8 cellular contexts compared by ENCODE assay signal in genomic region chr1:184035719-184036516, GRCh38. TPM values are rescaled to one million over a fixed set of nuclear protein-coding genes. Genes with fewer than 3 reads are reported as not detected.
DNase-seq lines count a peak whose midpoint lies in the region; ATAC-seq and TF ChIP-seq lines count a peak whose summit lies in the region.

No MANE protein-coding gene starts in this region.

- no peak overlapping the region for H3K27ac Mint-ChIP-seq in natural killer cell treated with Interleukin-12 subunit alpha and Interleukin-12 subunit beta and Interleukin-15 and Interleukin-18, amount 100 ng/mL, for 72 hours

- peaks cover 34 to 40% of the 10 kb centered on the region in 2 donors for H3K4me1 Mint-ChIP-seq in natural killer cell treated with Interleukin-12 subunit alpha and Interleukin-12 subunit beta and Interleukin-15 and Interleukin-18, amount 100 ng/mL, for 72 hours (ENCODE audit: low read depth in 2 of 2)

- DNase-seq in BE2C (no peak), NOMO-1 (lab: John Stamatoyannopoulos, UW; ENCODE audit: unreplicated experiment in 2 of 2) (no peak)
- no peak for DNase-seq in natural killer cell treated with Interleukin-12 subunit alpha and Interleukin-12 subunit beta and Interleukin-15 and Interleukin-18, amount 100 ng/mL, for 72 hours (ENCODE audit: low spot score)
- no peak for DNase-seq in activated CD4-positive, CD25-positive, alpha-beta regulatory T cell (lab: John Stamatoyannopoulos, UW)
- no peak for DNase-seq in stimulated activated CD4-positive, alpha-beta T cell treated with anti-CD3 and anti-CD28 coated beads, Interleukin-2, amount 100 ng/mL, for 24 hours
- no peak for DNase-seq in stimulated activated naive CD4-positive, alpha-beta T cell (lab: John Stamatoyannopoulos, UW)

- H3K4me3 ChIP-seq in BE2C (ENCODE audit: low read depth, low read length) (peak overlapping the region; percentile 68), HUES6 (ENCODE audit: low read depth, low read length) (peak overlapping the region; percentile 68), ectodermal cell (ENCODE audit: insufficient read depth, low read depth, low read length) (peak overlapping the region; percentile 59)

- H3K9ac ChIP-seq in HUES6 (ENCODE audit: low read length) = no peak overlapping the region

- H3K36me3 ChIP-seq in BE2C = no peaks in the 10 kb centered on the region
- no peaks in the 10 kb centered on the region for H3K36me3 ChIP-seq in HUES6 (ENCODE audit: control insufficient read depth, insufficient read depth, low read length)
- no peaks in the 10 kb centered on the region for H3K36me3 ChIP-seq in ectodermal cell (ENCODE audit: control insufficient read depth, insufficient read depth, low read length)

- H3K9me3 ChIP-seq in BE2C (no peaks in the 10 kb centered on the region), HUES6 (ENCODE audit: control insufficient read depth, insufficient read depth, low read depth, low read length) (peaks cover 5% of the 10 kb centered on the region; the same call in 1 of the 2 replicates), ectodermal cell (ENCODE audit: control insufficient read depth, low read length) (no peaks in the 10 kb centered on the region)

- H3K9me3 Mint-ChIP-seq in natural killer cell treated with Interleukin-12 subunit alpha and Interleukin-12 subunit beta and Interleukin-15 and Interleukin-18, amount 100 ng/mL, for 72 hours = peaks cover 2% of the 10 kb centered on the region

- ATAC-seq in natural killer cell treated with Interleukin-12 subunit alpha and Interleukin-12 subunit beta and Interleukin-15 and Interleukin-18, amount 100 ng/mL, for 72 hours = no peak

- H3K27ac ChIP-seq in HUES6 (ENCODE audit: low read depth, low read length) (no peak overlapping the region), ectodermal cell (ENCODE audit: insufficient read depth, low read depth, low read length, poor library complexity, severe bottlenecking) (no peak overlapping the region)

- H3K27me3 Mint-ChIP-seq in natural killer cell treated with Interleukin-12 subunit alpha and Interleukin-12 subunit beta and Interleukin-15 and Interleukin-18, amount 100 ng/mL, for 72 hours = peaks cover 23 to 24% of the 10 kb centered on the region in 2 donors

- H3K4me1 ChIP-seq in BE2C (no peaks in the 10 kb centered on the region), HUES6 (ENCODE audit: control insufficient read depth, insufficient read depth, low read length) (peaks cover 4% of the 10 kb centered on the region; the same call in 1 of the 2 replicates), ectodermal cell (ENCODE audit: control insufficient read depth, insufficient read depth, low read length) (peaks cover 8% of the 10 kb centered on the region)

- peaks cover 4% of the 10 kb centered on the region for H3K36me3 Mint-ChIP-seq in natural killer cell treated with Interleukin-12 subunit alpha and Interleukin-12 subunit beta and Interleukin-15 and Interleukin-18, amount 100 ng/mL, for 72 hours

- WGBS in ectodermal cell, 2 experiments = 25% methylated on average over 30 to 31 of the region's 31 CpGs

- TF ChIP-seq CTCF in BE2C (IDR thresholded peaks at IDR 0.05; ENCODE audit: low read depth, low read length) = no peak

- H3K27me3 ChIP-seq in BE2C (peaks cover 16% of the 10 kb centered on the region), HUES6 (ENCODE audit: control insufficient read depth, insufficient read depth, low read length) (peaks cover 68% of the 10 kb centered on the region), ectodermal cell (ENCODE audit: control insufficient read depth, insufficient read depth, low read length, poor library complexity, severe bottlenecking) (peaks cover 48% of the 10 kb centered on the region)

- peak overlapping the region; percentile 70 for H3K4me3 Mint-ChIP-seq in natural killer cell treated with Interleukin-12 subunit alpha and Interleukin-12 subunit beta and Interleukin-15 and Interleukin-18, amount 100 ng/mL, for 72 hours

RNA-seq across cellular contexts. Expression of gene COLGALT2, which starts 1.6 kb away (rescaled TPM):
- 5.2 TPM for polyA plus RNA-seq in BE2C (2012; ENCODE audit: insufficient read depth, insufficient read length, low read depth)
- 16.1 TPM for polyA plus RNA-seq in ectodermal cell (2013, experiment 1 of 4)
- 17.7 TPM for polyA plus RNA-seq in ectodermal cell (2013, experiment 2 of 4)
- 14.0 TPM for polyA plus RNA-seq in ectodermal cell (2013, experiment 3 of 4)
- 16.8 TPM for polyA plus RNA-seq in ectodermal cell (2013, experiment 4 of 4)
- total RNA-seq in natural killer cell treated with Interleukin-12 subunit alpha and Interleukin-12 subunit beta and Interleukin-15 and Interleukin-18, amount 100 ng/mL, for 72 hours = 1 to 10 TPM; 3.1 to 4.9 TPM

RNA-seq across cellular contexts. Expression of gene TSEN15, which starts 15.6 kb away (rescaled TPM):
- 53.2 TPM for polyA plus RNA-seq in BE2C (2012; ENCODE audit: insufficient read depth, insufficient read length, low read depth)
- polyA plus RNA-seq in ectodermal cell (2013, experiment 1 of 4) = 43.7 TPM
- 50.8 TPM for polyA plus RNA-seq in ectodermal cell (2013, experiment 2 of 4)
- 42.3 TPM for polyA plus RNA-seq in ectodermal cell (2013, experiment 3 of 4)
- 48.5 TPM for polyA plus RNA-seq in ectodermal cell (2013, experiment 4 of 4)
- 10 to 100 TPM; 40.2 to 42.6 TPM for total RNA-seq in natural killer cell treated with Interleukin-12 subunit alpha and Interleukin-12 subunit beta and Interleukin-15 and Interleukin-18, amount 100 ng/mL, for 72 hours
